In genomic region chr19:34838753-34839431, GRCh38 we compare ENCODE assay signal across 9 cellular contexts.
A peak's percentile ranks its signal among the peaks of the same experiment; 100 is the strongest.
DNase-seq lines count a peak whose midpoint lies in the region; ATAC-seq and TF ChIP-seq lines count a peak whose summit lies in the region.
"Had no signal": no experiment of that assay in that cellular context is flagged by ENCODE, and none has a peak within 500 bp of the region (broad histone marks: within the 10 kb centered on the region; RNA-seq: fewer than 3 reads in every experiment).

No MANE protein-coding gene starts in this region.

- no peaks in the 10 kb centered on the region for H3K9me3 Mint-ChIP-seq in HFFc6

- H3K4me1 Mint-ChIP-seq in HFFc6 (ENCODE audit: low read depth) = peaks cover 21% of the 10 kb centered on the region

- no peaks in the 10 kb centered on the region for H3K36me3 Mint-ChIP-seq in HFFc6 (ENCODE audit: low read depth)

- no peak overlapping the region for H3K27ac Mint-ChIP-seq in HFFc6

- ATAC-seq in HG03457 (IDR thresholded peaks at IDR 0.05; ENCODE audit: unreplicated experiment) (no peak), GM21360 (IDR thresholded peaks at IDR 0.05; ENCODE audit: unreplicated experiment) (no peak)

- peaks cover 23% of the 10 kb centered on the region for H3K27me3 Mint-ChIP-seq in HFFc6 (ENCODE audit: insufficient read depth)

- peak; percentile 72 for TF ChIP-seq CTCF in HFFc6 (IDR thresholded peaks at IDR 0.05)

- peak overlapping the region; percentile 59 for H3K4me3 Mint-ChIP-seq in HFFc6

- no peak for DNase-seq in HFFc6
- peak; percentile 29 for DNase-seq in activated naive CD4-positive, alpha-beta T cell treated with anti-CD3 and anti-CD28 coated beads, Interleukin-2, amount 50 U/mL, for 16 hours
- DNase-seq in iPS-NIHi11 (ENCODE audit: low spot score) = peak; percentile 52
- peak; percentile 33 for DNase-seq in stimulated activated CD4-positive, alpha-beta T cell treated with anti-CD3 and anti-CD28 coated beads, Interleukin-4, amount 100 ng/mL, for 1 hour
- DNase-seq in AG08395 (ENCODE audit: low spot score) = no peak
- DNase-seq in NCI-H748 (lab: John Stamatoyannopoulos, UW; ENCODE audit: unreplicated experiment) = no peak
- DNase-seq: SHP77 treated with DMSO at 0.1 percent for 48 hours had no signal

Comparison
In these comparisons a context has a peak if more than half of its experiments do, and no peak if none do; other contexts are left out.
1. DNase-seq: peak in activated naive CD4-positive, alpha-beta T cell treated with anti-CD3 and anti-CD28 coated beads, Interleukin-2, amount 50 U/mL, for 16 hours (single experiment), iPS-NIHi11 (single experiment) and stimulated activated CD4-positive, alpha-beta T cell treated with anti-CD3 and anti-CD28 coated beads, Interleukin-4, amount 100 ng/mL, for 1 hour (single experiment); none in HFFc6 (single experiment), AG08395 (single experiment) and NCI-H748 (single experiment).